In the genomic region with DNA sequence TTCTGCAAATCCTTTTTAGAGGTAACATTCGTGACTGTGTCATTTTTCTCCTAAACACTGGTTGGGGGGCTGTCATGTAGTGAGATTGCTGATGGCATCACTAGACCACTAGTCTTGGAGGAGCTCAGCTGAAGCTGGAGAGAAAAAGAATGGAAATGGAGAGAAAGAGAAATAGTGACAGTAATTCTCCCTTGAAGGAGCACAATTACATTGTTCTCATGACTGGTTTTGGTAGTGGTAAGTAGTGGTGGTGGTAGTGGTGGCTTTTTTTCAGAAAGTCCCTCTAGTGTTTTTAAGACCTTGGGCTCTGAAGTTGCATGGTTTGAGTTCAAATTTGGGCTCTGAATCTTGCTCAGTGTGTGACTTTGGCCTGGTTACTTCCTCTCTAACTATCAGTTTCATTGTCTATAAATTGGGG, we compare ENCODE assay signal across 10 cellular contexts.
DNase-seq lines count a peak whose midpoint lies in the region; ATAC-seq lines count a peak whose summit lies in the region.
"Had no signal": no experiment of that assay in that cellular context is flagged by ENCODE, and none has a peak within 500 bp of the region (broad histone marks: within the 10 kb centered on the region; RNA-seq: fewer than 3 reads in every experiment).

No MANE protein-coding gene starts in this region.

- H3K9me3 Mint-ChIP-seq in activated CD4-positive, alpha-beta T cell treated with anti-CD3 and anti-CD28 coated beads for 36 hours (ENCODE audit: low read depth), result no peaks in the 10 kb centered on the region

- intact Hi-C loops in activated CD4-positive, alpha-beta T cell treated with anti-CD3 and anti-CD28 coated beads for 36 hours (cut with DNase I, micrococcal nuclease), result loop anchor here in 1 of 2 experiments (5.0 to 10.0 kb wide), 3 partner anchors 464 to 612 kb away; a partner anchor contains a TSS

- H3K4me3 ChIP-seq in iPS-15b (ENCODE audit: low read depth, low read length), result no peak overlapping the region
- H3K4me3 ChIP-seq: mucosa of descending colon had no signal

- no peaks in the 10 kb centered on the region for H3K36me3 ChIP-seq in iPS-15b (ENCODE audit: control insufficient read depth, insufficient read depth, low read length)

- H3K9me3 ChIP-seq in iPS-15b (ENCODE audit: control insufficient read depth, insufficient read depth, low read length), result no peaks in the 10 kb centered on the region
- H3K9me3 ChIP-seq: mucosa of descending colon had no signal

- CTCF ChIA-PET in activated CD4-positive, alpha-beta T cell treated with anti-CD3 and anti-CD28 coated beads for 36 hours (lab: Charles Lee), result no interaction called here

- H3K4me1 ChIP-seq in iPS-15b (ENCODE audit: control insufficient read depth, insufficient read depth, low read length), result no peaks in the 10 kb centered on the region

- H3K9ac ChIP-seq in iPS-15b (ENCODE audit: low read depth, low read length), result peak overlapping the region; percentile 2

- no peaks in the 10 kb centered on the region for H3K36me3 Mint-ChIP-seq in activated CD4-positive, alpha-beta T cell treated with anti-CD3 and anti-CD28 coated beads for 36 hours (ENCODE audit: low read depth)

- peaks cover 18% of the 10 kb centered on the region for H3K4me1 Mint-ChIP-seq in activated CD4-positive, alpha-beta T cell treated with anti-CD3 and anti-CD28 coated beads for 36 hours

- no peaks in the 10 kb centered on the region for H3K27me3 ChIP-seq in iPS-15b (ENCODE audit: control insufficient read depth, insufficient read depth, low read length)

- peak; percentile 6 for ATAC-seq in activated CD4-positive, alpha-beta T cell treated with anti-CD3 and anti-CD28 coated beads for 36 hours
- ATAC-seq in GM21529 (IDR thresholded peaks at IDR 0.05; ENCODE audit: unreplicated experiment) (peak; percentile 43), HG03196 (IDR thresholded peaks at IDR 0.05; ENCODE audit: unreplicated experiment) (peak; percentile 46)
- ATAC-seq: mucosa of descending colon had no signal

- POLR2A ChIA-PET in activated CD4-positive, alpha-beta T cell treated with anti-CD3 and anti-CD28 coated beads for 36 hours (lab: Charles Lee), result no interaction called here

- H3K27ac Mint-ChIP-seq in activated CD4-positive, alpha-beta T cell treated with anti-CD3 and anti-CD28 coated beads for 36 hours, result peak overlapping the region; percentile 15

- DNase-seq in activated CD4-positive, alpha-beta T cell treated with anti-CD3 and anti-CD28 coated beads for 36 hours, result peak; percentile 10
- DNase-seq in activated CD4-positive, alpha-beta T cell treated with anti-CD3 and anti-CD28 coated beads for 1 hour, result no peak
- DNase-seq in H4 (ENCODE audit: low spot score) (no peak), epidermal melanocyte (ENCODE audit: insufficient read length, low spot score) (no peak), NCI-H1930 (lab: John Stamatoyannopoulos, UW) (no peak)
- DNase-seq: DMS53, mucosa of descending colon had no signal

- H3K4me3 Mint-ChIP-seq in activated CD4-positive, alpha-beta T cell treated with anti-CD3 and anti-CD28 coated beads for 36 hours, result no peak overlapping the region

- no peaks in the 10 kb centered on the region for H3K27me3 Mint-ChIP-seq in activated CD4-positive, alpha-beta T cell treated with anti-CD3 and anti-CD28 coated beads for 36 hours
